1 cellular context compared by ENCODE assay signal in the genomic region with DNA sequence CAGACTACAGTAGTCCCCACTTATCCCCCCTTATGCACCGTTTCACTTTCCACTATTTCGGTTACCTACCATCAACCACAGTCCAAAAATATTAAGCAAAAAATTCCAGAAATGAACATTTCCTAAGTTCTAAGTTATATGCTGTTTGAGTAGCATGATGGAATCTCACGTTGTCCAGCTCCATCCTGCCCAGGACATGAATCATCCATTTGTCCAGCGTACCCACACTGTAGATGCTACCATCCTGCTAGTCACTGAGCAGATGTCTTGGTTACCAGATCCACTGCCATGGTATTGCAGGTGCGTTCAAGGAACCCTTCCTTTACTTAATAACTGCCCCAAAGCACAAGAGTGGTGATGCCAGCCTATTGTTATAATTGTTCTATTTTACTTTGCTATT.
TF ChIP-seq lines count a peak whose summit lies in the region.

No MANE protein-coding gene starts in this region.

TF ChIP-seq in IMR-90, 13 proteins besides CTCF, POLR2A, EP300 and RAD21 (continued from another document):
- TF ChIP-seq RCOR1 (IDR thresholded peaks at IDR 0.05; ENCODE audit: insufficient replicate concordance, low read length) (no peak), MAFK (IDR thresholded peaks at IDR 0.05; ENCODE audit: low read depth, low read length) (no peak), MAZ (IDR thresholded peaks at IDR 0.05; ENCODE audit: borderline replicate concordance, low read depth, low read length) (no peak), RFX5 (IDR thresholded peaks at IDR 0.05; ENCODE audit: low read depth, low read length) (no peak), ELK1 (IDR thresholded peaks at IDR 0.05; ENCODE audit: borderline replicate concordance, low read depth, low read length) (no peak), FOS (IDR thresholded peaks at IDR 0.05; ENCODE audit: low read depth, low read length) (no peak)
- TF ChIP-seq, protein P1, sequence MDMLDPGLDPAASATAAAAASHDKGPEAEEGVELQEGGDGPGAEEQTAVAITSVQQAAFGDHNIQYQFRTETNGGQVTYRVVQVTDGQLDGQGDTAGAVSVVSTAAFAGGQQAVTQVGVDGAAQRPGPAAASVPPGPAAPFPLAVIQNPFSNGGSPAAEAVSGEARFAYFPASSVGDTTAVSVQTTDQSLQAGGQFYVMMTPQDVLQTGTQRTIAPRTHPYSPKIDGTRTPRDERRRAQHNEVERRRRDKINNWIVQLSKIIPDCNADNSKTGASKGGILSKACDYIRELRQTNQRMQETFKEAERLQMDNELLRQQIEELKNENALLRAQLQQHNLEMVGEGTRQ (IDR thresholded peaks at IDR 0.05; ENCODE audit: low read depth, low read length) = no peak
